In genomic region chr9:36018755-36019720, GRCh38 we compare ENCODE assay signal across 33 cellular contexts. TPM values are rescaled to one million over a fixed set of nuclear protein-coding genes. Genes with fewer than 3 reads are reported as not detected.
DNase-seq lines count a peak whose midpoint lies in the region; ATAC-seq, FAIRE-seq and TF ChIP-seq lines count a peak whose summit lies in the region.
"Had no signal": no experiment of that assay in that cellular context is flagged by ENCODE, and none has a peak within 500 bp of the region (broad histone marks: within the 10 kb centered on the region; RNA-seq: fewer than 3 reads in every experiment).

No MANE protein-coding gene starts in this region.

- peaks cover 4% of the 10 kb centered on the region; the same call in 1 of the 2 replicates for H3K36me3 Mint-ChIP-seq in HFFc6 (ENCODE audit: low read depth)

- no peak for TF ChIP-seq RAD21 in H1 (IDR thresholded peaks at IDR 0.05 in 1 of 2, conservative IDR thresholded peaks at IDR 0.05 in 1 of 2; ENCODE audit: low read depth in 2 of 2, low read length in 2 of 2)

- H3K18ac ChIP-seq in H1 (ENCODE audit: extremely low read depth, low read length): no peak overlapping the region

- no peak overlapping the region for H3K9ac ChIP-seq in H1 (replicated peaks in 1 of 4; ENCODE audit: extremely low read depth in 1 of 4, low read depth in 3 of 4, low read length in 3 of 4)
- H3K9ac ChIP-seq in colonic mucosa (ENCODE audit: low read depth in 2 of 2, low read length in 2 of 2): no peak overlapping the region
- H3K9ac ChIP-seq: BLaER1 treated with 17β-estradiol and CSF1 and Interleukin-3, amounts not matched to agents 10 nM and 100 nM had no signal

- H3K4me2 ChIP-seq in H1 (ENCODE audit: insufficient read depth in 1 of 2, low read depth in 2 of 2, low read length in 2 of 2): no peak overlapping the region
- H3K4me2 ChIP-seq: BLaER1 treated with 17β-estradiol and CSF1 and Interleukin-3, amounts not matched to agents 10 nM and 100 nM; smooth muscle cell had no signal

- peak overlapping the region; percentile 82 for H3K27ac Mint-ChIP-seq in HFFc6
- H3K27ac Mint-ChIP-seq: T-helper 1 cell treated with Interleukin-12 subunit alpha and Interleukin-12 subunit beta and Interleukin-4 antibody, amounts not matched to agents 30 μg/mL and 1 μg/mL, for 36 hours had no signal

- no peak for TF ChIP-seq CTCF in HFFc6 (IDR thresholded peaks at IDR 0.05)
- no peak for TF ChIP-seq CTCF in H1 (IDR thresholded peaks at IDR 0.05; ENCODE audit: control extremely low read depth in 1 of 3, insufficient read depth in 1 of 3, low read depth in 1 of 3, low read length in 3 of 3)
- no peak for TF ChIP-seq CTCF in colonic mucosa (IDR thresholded peaks at IDR 0.05)
- TF ChIP-seq CTCF in sigmoid colon (IDR thresholded peaks at IDR 0.05): no peak

- no peaks in the 10 kb centered on the region for H3K9me3 ChIP-seq in H1 (ENCODE audit: insufficient read depth in 2 of 2, low read depth in 1 of 2, low read length in 1 of 2)
- H3K9me3 ChIP-seq in colonic mucosa: no peaks in the 10 kb centered on the region
- no peaks in the 10 kb centered on the region for H3K9me3 ChIP-seq in sigmoid colon
- H3K9me3 ChIP-seq: esophagus squamous epithelium, right atrium auricular region, thoracic aorta, uterus had no signal

- no peaks in the 10 kb centered on the region for H3K36me3 ChIP-seq in H1 (ENCODE audit: control insufficient read depth in 2 of 4, insufficient read depth in 4 of 4, low read length in 3 of 4)
- no peaks in the 10 kb centered on the region for H3K36me3 ChIP-seq in colonic mucosa
- no peaks in the 10 kb centered on the region for H3K36me3 ChIP-seq in sigmoid colon
- H3K36me3 ChIP-seq: BLaER1 treated with 17β-estradiol and CSF1 and Interleukin-3, amounts not matched to agents 10 nM and 100 nM; esophagus squamous epithelium; right atrium auricular region; thoracic aorta; uterus had no signal

- H4K5ac ChIP-seq in H1 (ENCODE audit: insufficient read length, low read depth, low read length): no peak overlapping the region

- H3K56ac ChIP-seq in H1 (replicated peaks; ENCODE audit: insufficient read length, low read depth, low read length): no peak overlapping the region

- ATAC-seq in esophagus mucosa: no peak
- ATAC-seq: K562; left cardiac atrium; stimulated activated naive CD8-positive, alpha-beta T cell treated with anti-CD3 and anti-CD28 coated beads, Interleukin-15, Interleukin-2, amounts not matched to agents 100 U/mL and 50 U/mL, for 24 hours had no signal

- H3K79me2 ChIP-seq in H1 (ENCODE audit: control insufficient read depth in 1 of 2, insufficient read depth in 2 of 2, low read length in 2 of 2): no peaks in the 10 kb centered on the region

- no peak overlapping the region for H2BK20ac ChIP-seq in H1 (ENCODE audit: low read length)

- H3K4me3 ChIP-seq in H1 (ENCODE audit: extremely low read depth in 1 of 4, insufficient read depth in 2 of 4, low read depth in 3 of 4, low read length in 4 of 4): no peak overlapping the region
- H3K4me3 ChIP-seq in colonic mucosa: no peak overlapping the region
- H3K4me3 ChIP-seq in sigmoid colon: no peak overlapping the region
- H3K4me3 ChIP-seq: BLaER1 treated with 17β-estradiol and CSF1 and Interleukin-3, amounts not matched to agents 10 nM and 100 nM; esophagus squamous epithelium; K562; right atrium auricular region; smooth muscle cell; thoracic aorta; uterus had no signal

- H3K4me1 Mint-ChIP-seq in HFFc6 (ENCODE audit: low read depth): peaks cover 34% of the 10 kb centered on the region

- WGBS in H1 (ENCODE audit: extremely low coverage in 1 of 2, insufficient coverage in 1 of 2, insufficient read length in 1 of 2, insufficient replicate concordance in 2 of 2, low coverage in 1 of 2, low lambda C conversion rate in 2 of 2, missing lambda C conversion rate in 1 of 2), 2 experiments: 84% methylated on average over 9 of the region's 9 CpGs; no CpG with 5 or more reads in 1 of the 2 experiments
- WGBS in sigmoid colon, 2 donors: 86 to 89% methylated on average over 9 of the region's 9 CpGs

- no peaks in the 10 kb centered on the region for H4K20me1 ChIP-seq in H1 (replicated peaks in 1 of 2; ENCODE audit: control insufficient read depth in 1 of 2, insufficient read depth in 2 of 2, low read length in 2 of 2)
- H4K20me1 ChIP-seq: BLaER1 treated with 17β-estradiol and CSF1 and Interleukin-3, amounts not matched to agents 10 nM and 100 nM had no signal

- no peak for TF ChIP-seq EP300 in H1 (IDR thresholded peaks at IDR 0.05; ENCODE audit: borderline replicate concordance in 1 of 2, low read depth in 2 of 2, low read length in 2 of 2)
- TF ChIP-seq EP300 in sigmoid colon (IDR thresholded peaks at IDR 0.05): no peak

- POLR2A ChIA-PET in H1 (lab: Charles Lee; ENCODE audit: partially characterized antibody): interaction anchor here (0.8 kb wide), 1 partner anchor 172 kb away, joined by 3 read pairs; the partner anchor contains the start of gene CLTA

- H2AK5ac ChIP-seq in H1 (ENCODE audit: low read depth, low read length): 0 out of 2 replicates have a peak overlapping the region, but pooled peaks have one; percentile 34

- H3K23ac ChIP-seq in H1 (ENCODE audit: insufficient read length): no peak overlapping the region

- H3K4ac ChIP-seq in H1 (replicated peaks; ENCODE audit: insufficient read length, low read depth, low read length): no peak overlapping the region

- FAIRE-seq in H1 (lab: Jason Lieb, UNC): no peak
- FAIRE-seq: G401.6, HTR-8/SVneo, K562, TTC549 had no signal

- H2BK15ac ChIP-seq in H1 (ENCODE audit: low read length): no peak overlapping the region

- H2BK5ac ChIP-seq in H1 (ENCODE audit: low read depth, low read length): no peak overlapping the region

- no peak overlapping the region for H3K4me3 Mint-ChIP-seq in HFFc6
- H3K4me3 Mint-ChIP-seq: central memory CD8-positive, alpha-beta T cell; neural crest cell; T-helper 1 cell treated with Interleukin-12 subunit alpha and Interleukin-12 subunit beta and Interleukin-4 antibody, amounts not matched to agents 30 μg/mL and 1 μg/mL, for 36 hours had no signal

- intact Hi-C loops in colonic mucosa (cut with DNase I): no loop called here
- intact Hi-C loops in sigmoid colon (cut with DNase I): no loop called here

- no peak overlapping the region for H4K8ac ChIP-seq in H1 (ENCODE audit: extremely low read depth, insufficient read depth, low read length)

- H3K9me3 Mint-ChIP-seq in HFFc6: no peaks in the 10 kb centered on the region
- H3K9me3 Mint-ChIP-seq: central memory CD8-positive, alpha-beta T cell; T-helper 1 cell treated with Interleukin-12 subunit alpha and Interleukin-12 subunit beta and Interleukin-4 antibody, amounts not matched to agents 30 μg/mL and 1 μg/mL, for 36 hours had no signal

- no peak overlapping the region for H3K27ac ChIP-seq in H1 (ENCODE audit: low read depth, low read length)
- H3K27ac ChIP-seq in colonic mucosa: no peak overlapping the region
- H3K27ac ChIP-seq in sigmoid colon: peak overlapping the region in 1 of 4 donors; percentile 24
- H3K27ac ChIP-seq: BLaER1 treated with 17β-estradiol and CSF1 and Interleukin-3, amounts not matched to agents 10 nM and 100 nM; right atrium auricular region; thoracic aorta; uterus had no signal

- H3K4me1 ChIP-seq in H1 (replicated peaks in 1 of 4; ENCODE audit: control insufficient read depth in 3 of 4, insufficient read depth in 4 of 4, low read length in 3 of 4): no peaks in the 10 kb centered on the region
- no peaks in the 10 kb centered on the region for H3K4me1 ChIP-seq in colonic mucosa
- no peaks in the 10 kb centered on the region for H3K4me1 ChIP-seq in sigmoid colon
- H3K4me1 ChIP-seq: right atrium auricular region, uterus had no signal

- DNase-seq in AG08395 (ENCODE audit: low spot score) (peak; percentile 47), HFFc6 (no peak), H1 (ENCODE audit: low read depth in 1 of 2, low spot score in 2 of 2) (no peak), myocyte (ENCODE audit: low read depth) (peak; percentile 10), colonic mucosa (no peak), sigmoid colon (no peak), KG1 (lab: John Stamatoyannopoulos, UW) (no peak)
- DNase-seq: activated CD4-positive, alpha-beta T cell treated with anti-CD3 and anti-CD28 coated beads, Interleukin-2, amount 50 U/mL, for 1 hour; activated CD4-positive, CD25-positive, alpha-beta regulatory T cell; activated effector memory CD4-positive, alpha-beta T cell treated with anti-CD3 and anti-CD28 coated beads, Interleukin-2, amount 50 U/mL, for 16 hours; activated T-cell treated with anti-CD3 and anti-CD28 coated beads, Interleukin-2, amount 50 U/mL, for 1 hour; dermis blood vessel endothelial cell; esophagus squamous epithelium; hippocampal formation; left cardiac atrium; mesenchymal stem cell; NCI-H2029; NCI-H510A treated with DMSO at 0.1 percent for 48 hours; OCI-M1; stimulated activated naive CD8-positive, alpha-beta T cell treated with anti-CD3 and anti-CD28 coated beads, Interleukin-15, Interleukin-2, amounts not matched to agents 100 U/mL and 50 U/mL, for 24 hours; uterus had no signal

- TF ChIP-seq POLR2A in H1 (IDR thresholded peaks at IDR 0.05; ENCODE audit: control extremely low read depth in 1 of 2, low read depth in 2 of 2, low read length in 2 of 2) (no peak), sigmoid colon (IDR thresholded peaks at IDR 0.05) (no peak)

- H3K27me3 ChIP-seq in H1 (replicated peaks in 1 of 4; ENCODE audit: control insufficient read depth in 3 of 4, extremely low read depth in 1 of 4, insufficient read depth in 3 of 4, low read length in 3 of 4) (no peaks in the 10 kb centered on the region), colonic mucosa (no peaks in the 10 kb centered on the region), sigmoid colon (no peaks in the 10 kb centered on the region)
- H3K27me3 ChIP-seq: BLaER1 treated with 17β-estradiol and CSF1 and Interleukin-3, amounts not matched to agents 10 nM and 100 nM; esophagus squamous epithelium; right atrium auricular region; uterus had no signal

- no peaks in the 10 kb centered on the region for H3K79me1 ChIP-seq in H1 (ENCODE audit: low read depth, low read length)

- CTCF ChIA-PET in H1 (lab: Charles Lee; ENCODE audit: partially characterized antibody): interaction anchor here (0.8 to 9.1 kb wide), 6 partner anchors 8 to 389 kb away, joined by 3 to 102 read pairs (median 10); partner anchors contain the start of gene OR2S2

- H4K91ac ChIP-seq in H1 (replicated peaks; ENCODE audit: insufficient read length, low read length): no peak overlapping the region

- no peaks in the 10 kb centered on the region; the same call in 1 of the 2 replicates for H3K27me3 Mint-ChIP-seq in HFFc6 (ENCODE audit: insufficient read depth)

- H2AFZ ChIP-seq in H1 (ENCODE audit: low read length): no peak overlapping the region

- no peak overlapping the region for H2BK120ac ChIP-seq in H1 (replicated peaks; ENCODE audit: low read depth, low read length)

- H2BK12ac ChIP-seq in H1 (ENCODE audit: low read depth, low read length): no peak overlapping the region

- no peak overlapping the region for H3K14ac ChIP-seq in H1 (ENCODE audit: insufficient read length)

- no peaks in the 10 kb centered on the region for H3K23me2 ChIP-seq in H1 (ENCODE audit: low read depth, low read length)

RNA-seq across cellular contexts. Expression of gene RECK, which starts 17.7 kb away (rescaled TPM):
- 100 to 1,000 TPM; 149 to 182 (median 173) TPM for total RNA-seq in HFFc6 (2021; fragmentation: NEBNext Ultra II Directional; extraction: Animal tissue kit (Norgen Biotek cat#: 25700))
- total RNA-seq in H1 (2021; fragmentation: NEBNext Ultra II Directional; extraction: Animal tissue kit (Norgen Biotek cat#: 25700)): 9.8 and 10.0 TPM in 2 replicates
- 5.0 and 5.4 TPM in 2 replicates for polyA plus RNA-seq in H1 (2011; rRNA removed)
- 7.0 TPM for polyA plus RNA-seq in H1 (2011; cell fraction: cytosol; rRNA removed)
- 5.3 TPM for polyA plus RNA-seq in H1 (2011; cell fraction: nucleus; rRNA removed)
- polyA plus RNA-seq in H1 (2012, experiment 1 of 2): 6.4 to 9.8 TPM (median 6.8 TPM) in 4 replicates
- polyA plus RNA-seq in H1 (2012, experiment 2 of 2): 1.8 TPM
- 15.7 TPM for polyA plus RNA-seq in H1 (2013, experiment 1 of 2)
- 17.7 TPM for polyA plus RNA-seq in H1 (2013, experiment 2 of 2)
- polyA minus RNA-seq in H1 (2011; rRNA and poly(A)+ RNA removed): 6.2 and 6.9 TPM in 2 replicates
- polyA minus RNA-seq in H1 (2011; cell fraction: cytosol; rRNA and poly(A)+ RNA removed): 4.4 TPM
- 6.1 TPM for polyA minus RNA-seq in H1 (2011; cell fraction: nucleus; rRNA and poly(A)+ RNA removed)
- 9.8 and 11.1 TPM in 2 replicates for total RNA-seq in myocyte
- polyA plus RNA-seq in myocyte (2012): 16.2 TPM
- total RNA-seq in colonic mucosa: 1 to 10 TPM; 1.6 to 4.5 TPM
- total RNA-seq in esophagus mucosa: 1.2 TPM
- 10 to 100 TPM; 11.1 to 22.2 (median 16.6) TPM for total RNA-seq in sigmoid colon
- polyA plus RNA-seq in sigmoid colon: 1 to 10 TPM in 2 of 3 donors, under 1 TPM in 1; 0.23 to 3.6 (median 1.2) TPM

Comparison
In these comparisons a context has a peak if more than half of its experiments do, and no peak if none do; other contexts are left out.
1. DNase-seq: peak in AG08395 (single experiment) and myocyte (single experiment); none in HFFc6 (single experiment), H1 (0 of 2), colonic mucosa (single experiment), sigmoid colon (single experiment) and KG1 (single experiment).
2. RNA of gene RECK, which starts 17.7 kb away (total RNA-seq): 149 to 182 TPM in HFFc6; 11.1 to 22.2 TPM in sigmoid colon, 9.8 to 11.1 TPM in myocyte, 9.8 to 10.0 TPM in H1, 1.6 to 4.5 TPM in colonic mucosa and 1.2 TPM in esophagus mucosa (single experiment); every median in the first group is over 4 times any median in the second.